Comparison of ENCODE assay signal across 7 cellular contexts in genomic region chr19:40421993-40422392, GRCh38. TPM values are rescaled to one million over a fixed set of nuclear protein-coding genes. Genes with fewer than 3 reads are reported as not detected.
DNase-seq lines count a peak whose midpoint lies in the region; ATAC-seq and TF ChIP-seq lines count a peak whose summit lies in the region.
"Not testable (repeated sequence)": the region's sequence is repeated elsewhere in the genome, so short reads cannot be mapped to it uniquely, and the experiment has no call there.
"Had no signal": no experiment of that assay in that cellular context is flagged by ENCODE, and none has a peak within 500 bp of the region (broad histone marks: within the 10 kb centered on the region; RNA-seq: fewer than 3 reads in every experiment).

No MANE protein-coding gene starts in this region.

- not testable (repeated sequence) for H3K36me3 Mint-ChIP-seq in activated naive CD8-positive, alpha-beta T cell
- H3K36me3 Mint-ChIP-seq in stimulated activated effector memory CD8-positive, alpha-beta T cell treated with anti-CD3 and anti-CD28 coated beads, Interleukin-12 subunit alpha, Interleukin-12 subunit beta, amount 100 ng/mL, for 72 hours = peaks cover 60% of the 10 kb centered on the region

- H3K27ac Mint-ChIP-seq in activated naive CD8-positive, alpha-beta T cell = peak overlapping the region; percentile 94
- H3K27ac Mint-ChIP-seq in stimulated activated effector memory CD8-positive, alpha-beta T cell treated with anti-CD3 and anti-CD28 coated beads, Interleukin-12 subunit alpha, Interleukin-12 subunit beta, amount 100 ng/mL, for 72 hours = peak overlapping the region; percentile 87

- peaks cover 11 to 21% (median 18%) of the 10 kb centered on the region in 11 experiments for H3K36me3 ChIP-seq in BLaER1 treated with 17β-estradiol and CSF1 and Interleukin-3, amounts not matched to agents 10 nM and 100 nM
- H3K36me3 ChIP-seq in muscle layer of duodenum (ENCODE audit: control insufficient read depth in 1 of 2, insufficient read depth in 2 of 2, low read length in 2 of 2) = peaks cover 9 to 13% of the 10 kb centered on the region in 2 donors

- not testable (repeated sequence) for H3K27me3 ChIP-seq in BLaER1 treated with 17β-estradiol and CSF1 and Interleukin-3, amounts not matched to agents 10 nM and 100 nM; muscle layer of duodenum (ENCODE audit: low read depth, low read length)

- peak overlapping the region in 8 of 11 experiments; percentile 78 to 98 (median 90); a peak in 11 of 22 replicates for H3K27ac ChIP-seq in BLaER1 treated with 17β-estradiol and CSF1 and Interleukin-3, amounts not matched to agents 10 nM and 100 nM
- H3K27ac ChIP-seq in RWPE1 (peak overlapping the region; percentile 93), muscle layer of duodenum (ENCODE audit: low read length) (peak overlapping the region; percentile 100)

- H3K4me1 Mint-ChIP-seq in activated naive CD8-positive, alpha-beta T cell (ENCODE audit: low read depth) = peaks cover 31% of the 10 kb centered on the region
- peaks cover 45% of the 10 kb centered on the region for H3K4me1 Mint-ChIP-seq in stimulated activated effector memory CD8-positive, alpha-beta T cell treated with anti-CD3 and anti-CD28 coated beads, Interleukin-12 subunit alpha, Interleukin-12 subunit beta, amount 100 ng/mL, for 72 hours

- H3K4me3 Mint-ChIP-seq in activated naive CD8-positive, alpha-beta T cell = peak overlapping the region; percentile 85
- peak overlapping the region; percentile 96 for H3K4me3 Mint-ChIP-seq in stimulated activated effector memory CD8-positive, alpha-beta T cell treated with anti-CD3 and anti-CD28 coated beads, Interleukin-12 subunit alpha, Interleukin-12 subunit beta, amount 100 ng/mL, for 72 hours

- not testable (repeated sequence) for TF ChIP-seq CTCF in RWPE1 (conservative IDR thresholded peaks at IDR 0.05; ENCODE audit: low read depth); epithelial cell of proximal tubule (conservative IDR thresholded peaks at IDR 0.05; ENCODE audit: low read depth, low read length)

- H3K4me3 ChIP-seq in BLaER1 treated with 17β-estradiol and CSF1 and Interleukin-3, amounts not matched to agents 10 nM and 100 nM = peak overlapping the region in 4 of 10 experiments; percentile 54 to 85 (median 66); a peak in 5 of 20 replicates
- H3K4me3 ChIP-seq in epithelial cell of proximal tubule (ENCODE audit: low read depth, low read length) (peak overlapping the region; percentile 66), muscle layer of duodenum (ENCODE audit: low read depth in 1 of 2, low read length in 2 of 2) (peak overlapping the region in 1 of 2 donors; percentile 70)

- H3K4me2 ChIP-seq in BLaER1 treated with 17β-estradiol and CSF1 and Interleukin-3, amounts not matched to agents 10 nM and 100 nM = peak overlapping the region; percentile 80 to 98 (median 94); a peak in 21 of 22 replicates

- peak overlapping the region; percentile 78 to 97 (median 85); a peak in 17 of 22 replicates for H3K9ac ChIP-seq in BLaER1 treated with 17β-estradiol and CSF1 and Interleukin-3, amounts not matched to agents 10 nM and 100 nM

- not testable (repeated sequence) for H3K9me3 ChIP-seq in BLaER1 treated with 17β-estradiol and CSF1 and Interleukin-3, amounts not matched to agents 10 nM and 100 nM (replicated peaks in 1 of 11); muscle layer of duodenum (ENCODE audit: control insufficient read depth in 1 of 2, low read length in 2 of 2)

- H4K20me1 ChIP-seq in BLaER1 treated with 17β-estradiol and CSF1 and Interleukin-3, amounts not matched to agents 10 nM and 100 nM = peaks cover 0 to 43% (median 14%) of the 10 kb centered on the region in 11 experiments; a peak in 13 of 22 replicates

- CTCF ChIA-PET in RWPE1 (lab: Yijun Ruan, JAX) = not testable (repeated sequence)

- not testable (repeated sequence) for H3K9me3 Mint-ChIP-seq in activated naive CD8-positive, alpha-beta T cell (ENCODE audit: low read depth); stimulated activated effector memory CD8-positive, alpha-beta T cell treated with anti-CD3 and anti-CD28 coated beads, Interleukin-12 subunit alpha, Interleukin-12 subunit beta, amount 100 ng/mL, for 72 hours

- not testable (repeated sequence) for H3K27me3 Mint-ChIP-seq in activated naive CD8-positive, alpha-beta T cell

- POLR2A ChIA-PET in RWPE1 (lab: Yijun Ruan, JAX; ENCODE audit: low non-redundant PET) = interaction anchor here (0.7 to 2.0 kb wide), 2 partner anchors 21 to 197 kb away, joined by 3 to 10 read pairs; no protein-coding TSS in a partner anchor

- ATAC-seq in stimulated activated effector memory CD8-positive, alpha-beta T cell treated with anti-CD3 and anti-CD28 coated beads, Interleukin-12 subunit alpha, Interleukin-12 subunit beta, amount 100 ng/mL, for 72 hours = not testable (repeated sequence)

- DNase-seq in RWPE1 (ENCODE audit: low spot score); epithelial cell of proximal tubule (ENCODE audit: low read depth); stimulated activated effector memory CD8-positive, alpha-beta T cell treated with anti-CD3 and anti-CD28 coated beads, Interleukin-12 subunit alpha, Interleukin-12 subunit beta, amount 100 ng/mL, for 72 hours (ENCODE audit: low spot score in 2 of 2): not testable (repeated sequence)

- H3K4me1 ChIP-seq in BLaER1 treated with 17β-estradiol and CSF1 and Interleukin-3, amounts not matched to agents 10 nM and 100 nM = peaks cover 50 to 76% (median 70%) of the 10 kb centered on the region in 10 experiments
- H3K4me1 ChIP-seq in muscle layer of duodenum (ENCODE audit: control insufficient read depth in 1 of 2, insufficient read depth in 2 of 2, low read length in 2 of 2) = peaks cover 12 to 23% of the 10 kb centered on the region in 2 donors

RNA-seq across cellular contexts. Expression of gene SERTAD1, which starts 3.8 kb away (rescaled TPM):
- total RNA-seq in epithelial cell of proximal tubule = 14.2 and 14.5 TPM in 2 replicates

RNA-seq across cellular contexts. Expression of gene PRX, which starts 8.8 kb away (rescaled TPM):
- total RNA-seq in epithelial cell of proximal tubule = 0.80 and 1.3 TPM in 2 replicates

RNA-seq across cellular contexts. Expression of gene SERTAD3, which starts 22.1 kb away (rescaled TPM):
- total RNA-seq in epithelial cell of proximal tubule = 11.3 and 18.1 TPM in 2 replicates

RNA-seq across cellular contexts. Expression of gene HIPK4, which starts 32.0 kb away (rescaled TPM):
- not detected in 2 replicates for total RNA-seq in epithelial cell of proximal tubule
- total RNA-seq: RPMI7951 had no signal

RNA-seq across cellular contexts. Expression of gene BLVRB, which starts 43.6 kb away (rescaled TPM):
- total RNA-seq in epithelial cell of proximal tubule = 29.0 and 34.0 TPM in 2 replicates
